21 cellular contexts compared by ENCODE assay signal in the genomic region with DNA sequence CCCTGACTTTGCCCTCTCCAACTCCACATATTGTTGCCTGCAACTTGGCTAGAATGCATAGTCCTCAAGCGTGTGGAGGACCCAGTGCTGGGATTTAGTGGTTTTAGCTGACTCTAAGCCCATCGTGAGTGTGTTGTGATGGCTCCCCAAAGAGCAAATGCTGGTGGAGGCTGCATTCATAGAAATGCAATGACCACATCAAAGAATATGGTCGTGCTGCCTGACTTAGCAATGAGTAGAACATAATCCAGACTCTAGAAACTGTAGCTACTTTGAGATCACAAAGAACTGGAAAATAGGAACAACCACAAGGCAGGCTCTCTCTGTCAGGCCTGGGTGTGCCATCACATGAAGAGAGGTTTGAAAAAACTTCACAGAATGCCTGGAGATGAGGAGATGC.
"Had no signal": no experiment of that assay in that cellular context is flagged by ENCODE, and none has a peak within 500 bp of the region (broad histone marks: within the 10 kb centered on the region; RNA-seq: fewer than 3 reads in every experiment).

No MANE protein-coding gene starts in this region.

- H3K36me3 Mint-ChIP-seq: mesothelial cell of epicardium had no signal

- H3K27ac ChIP-seq: foreskin keratinocyte, hepatocyte, neutrophil, pancreas, thyroid gland, VCaP had no signal

- H3K4me3 Mint-ChIP-seq: activated naive CD4-positive, alpha-beta T cell treated with anti-CD3 and anti-CD28 coated beads for 36 hours; activated T-cell treated with anti-CD3 and anti-CD28 coated beads, Interleukin-2, amount 50 U/mL, for 4 hours; stimulated activated naive B cell treated with anti-CD40 and anti-IgM and Interleukin-4, amounts not matched to agents 10 μg/mL and 1 μg/mL and 100 μg/mL, for 72 hours had no signal

- ATAC-seq: activated T-cell treated with anti-CD3 and anti-CD28 coated beads, Interleukin-2, amount 50 U/mL, for 4 hours; left colon; sciatic nerve; stimulated activated naive B cell treated with anti-CD40 and anti-IgM and Interleukin-4, amounts not matched to agents 10 μg/mL and 1 μg/mL and 100 μg/mL, for 72 hours had no signal

- DNase-seq: activated CD4-positive, alpha-beta T cell treated with anti-CD3 and anti-CD28 coated beads, Interleukin-2, amount 50 U/mL, for 1 hour; activated CD4-positive, CD25-positive, alpha-beta regulatory T cell treated with anti-CD3 and anti-CD28 coated beads, Interleukin-2, amount 50 U/mL, for 72 hours; activated CD8-positive, alpha-beta memory T cell treated with anti-CD3 and anti-CD28 coated beads, Interleukin-2, amount 50 U/mL, for 4 hours; activated naive CD4-positive, alpha-beta T cell treated with anti-CD3 and anti-CD28 coated beads for 36 hours; activated T-cell treated with anti-CD3 and anti-CD28 coated beads, Interleukin-2, amount 50 U/mL, for 4 hours; aorta; cerebellar nuclear complex; effector CD8-positive, alpha-beta T cell; foreskin keratinocyte; islet precursor cell; left colon; pancreas; stimulated activated naive B cell treated with anti-CD40 and anti-IgM and Interleukin-4, amounts not matched to agents 10 μg/mL and 1 μg/mL and 100 μg/mL, for 72 hours; T-helper 2 cell; thyroid gland had no signal

- H3K36me3 ChIP-seq: neutrophil, pancreas, thyroid gland had no signal

- H3K27me3 ChIP-seq: hepatocyte, pancreas, thyroid gland had no signal

- H3K4me2 ChIP-seq: hepatocyte had no signal

- H3K9me3 ChIP-seq: neutrophil, pancreas, thyroid gland had no signal

- H3K27ac Mint-ChIP-seq: activated naive CD4-positive, alpha-beta T cell treated with anti-CD3 and anti-CD28 coated beads for 36 hours; mesothelial cell of epicardium; stimulated activated naive B cell treated with anti-CD40 and anti-IgM and Interleukin-4, amounts not matched to agents 10 μg/mL and 1 μg/mL and 100 μg/mL, for 72 hours had no signal

- H3K4me3 ChIP-seq: hepatocyte, lung, pancreas, thyroid gland had no signal

- H3K27me3 Mint-ChIP-seq: stimulated activated naive B cell treated with anti-CD40 and anti-IgM and Interleukin-4, amounts not matched to agents 10 μg/mL and 1 μg/mL and 100 μg/mL, for 72 hours had no signal

- H3K4me1 ChIP-seq: foreskin keratinocyte had no signal

- H3K9me3 Mint-ChIP-seq: activated naive CD4-positive, alpha-beta T cell treated with anti-CD3 and anti-CD28 coated beads for 36 hours; activated T-cell treated with anti-CD3 and anti-CD28 coated beads, Interleukin-2, amount 50 U/mL, for 4 hours; mesothelial cell of epicardium had no signal
